12 cellular contexts compared by ENCODE assay signal in the genomic region with DNA sequence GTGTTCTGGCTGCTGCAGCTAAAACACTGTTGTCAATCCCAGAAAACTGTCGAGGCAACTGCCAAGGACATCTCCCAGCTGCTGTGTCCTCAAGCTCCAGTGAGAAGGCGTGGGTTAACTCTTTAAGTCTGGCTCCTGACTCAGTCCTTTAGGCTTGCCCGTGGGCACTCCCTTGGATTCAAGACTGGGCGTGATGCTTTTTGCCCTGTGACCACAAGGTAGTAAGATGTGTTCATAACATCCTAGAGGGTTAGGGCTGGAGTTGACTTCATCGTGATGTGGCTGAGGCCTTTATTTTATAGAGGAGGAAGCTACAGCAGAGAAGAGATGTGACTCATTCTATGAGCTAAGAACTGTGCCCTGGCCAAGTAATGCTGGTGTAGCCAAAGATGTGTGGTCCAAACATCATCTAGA. TPM values are rescaled to one million over a fixed set of nuclear protein-coding genes. Genes with fewer than 3 reads are reported as not detected.
DNase-seq lines count a peak whose midpoint lies in the region; ATAC-seq and TF ChIP-seq lines count a peak whose summit lies in the region.
"Had no signal": no experiment of that assay in that cellular context is flagged by ENCODE, and none has a peak within 500 bp of the region (broad histone marks: within the 10 kb centered on the region; RNA-seq: fewer than 3 reads in every experiment).

No MANE protein-coding gene starts in this region.

- no peak for TF ChIP-seq CTCF in AG04449 (IDR thresholded peaks at IDR 0.05; ENCODE audit: insufficient read depth, low read length, missing control alignments)
- no peak for TF ChIP-seq CTCF in choroid plexus epithelial cell (conservative IDR thresholded peaks at IDR 0.05; ENCODE audit: low read depth, low read length)
- no peak for TF ChIP-seq CTCF in left lung (IDR thresholded peaks at IDR 0.05)
- no peak for TF ChIP-seq CTCF in dorsolateral prefrontal cortex (IDR thresholded peaks at IDR 0.05 in 54 of 56, conservative IDR thresholded peaks at IDR 0.05 in 2 of 56; ENCODE audit: low read depth in 1 of 56, partially characterized antibody in 56 of 56)

- ATAC-seq in left lung, result peak; percentile 75
- no peak for ATAC-seq in activated CD4-positive, CD25-positive, alpha-beta regulatory T cell treated with anti-CD3 and anti-CD28 coated beads, Interleukin-2, amount 50 U/mL, for 24 hours

- H3K4me3 ChIP-seq in AG04449 (ENCODE audit: low read depth, low read length), result no peak overlapping the region
- H3K4me3 ChIP-seq in choroid plexus epithelial cell (ENCODE audit: low read depth, low read length), result no peak overlapping the region
- H3K4me3 ChIP-seq in left lung, result no peak overlapping the region
- H3K4me3 ChIP-seq in dorsolateral prefrontal cortex, result no peak overlapping the region
- H3K4me3 ChIP-seq: BLaER1, neural progenitor cell had no signal

- CTCF ChIA-PET in AG04449 (lab: Yijun Ruan, JAX), result interaction anchor here (1.0 kb wide), 1 partner anchor 111 kb away, joined by 3 read pairs; no protein-coding TSS in a partner anchor

- H3K4me1 ChIP-seq in left lung, result no peaks in the 10 kb centered on the region
- H3K4me1 ChIP-seq: BLaER1, neural progenitor cell had no signal

- POLR2A ChIA-PET in AG04449 (lab: Yijun Ruan, JAX), result interaction anchor here (0.8 to 1.2 kb wide), 3 partner anchors 15 to 259 kb away, joined by 3 to 6 read pairs (median 3); no protein-coding TSS in a partner anchor

- intact Hi-C loops in left lung (cut with DNase I), result no loop called here
- intact Hi-C loops in dorsolateral prefrontal cortex (cut with DNase I), result no loop called here

- DNase-seq in AG04449 (ENCODE audit: low read depth, low spot score), result peak; percentile 26
- peak; percentile 93 for DNase-seq in LHCN-M2 (ENCODE audit: low read depth)
- DNase-seq in choroid plexus epithelial cell (ENCODE audit: low read depth), result peak; percentile 62
- DNase-seq in left lung, result no peak
- no peak for DNase-seq in HK-2 (ENCODE audit: unreplicated experiment)
- DNase-seq in SHP77 (lab: John Stamatoyannopoulos, UW), result no peak
- DNase-seq in dorsolateral prefrontal cortex, result no peak
- DNase-seq: NCI-H187, OCI-M1 had no signal

- H3K9me3 ChIP-seq in left lung, result no peaks in the 10 kb centered on the region
- H3K9me3 ChIP-seq: BLaER1 had no signal

- H3K36me3 ChIP-seq in left lung, result no peaks in the 10 kb centered on the region
- H3K36me3 ChIP-seq: BLaER1, neural progenitor cell had no signal

- peak overlapping the region in 1 of 2 donors; percentile 60 for H3K27ac ChIP-seq in left lung
- no peak overlapping the region for H3K27ac ChIP-seq in dorsolateral prefrontal cortex
- H3K27ac ChIP-seq: BLaER1, neural progenitor cell had no signal

- H3K27me3 ChIP-seq in left lung (no peaks in the 10 kb centered on the region), dorsolateral prefrontal cortex (no peaks in the 10 kb centered on the region)
- H3K27me3 ChIP-seq: BLaER1, neural progenitor cell had no signal

RNA-seq across cellular contexts. Expression of gene TEKT3, which starts 50.9 kb away (rescaled TPM):
- total RNA-seq in LHCN-M2 (2014; rRNA removed), result 0.06 TPM in 1 of 2 replicates, not detected in the other
- 0.39 TPM for polyA plus RNA-seq in LHCN-M2 (2012)
- total RNA-seq in left lung, result 1 to 10 TPM in 1 of 2 donors, under 1 TPM in 1; 0.41 to 1.8 TPM
- 1 to 10 TPM in 112 of 120 experiments, under 1 TPM in 4, not detected in 4; 0.44 to 7.4 (median 2.7) TPM for total RNA-seq in dorsolateral prefrontal cortex

Comparison
In these comparisons a context has a peak if more than half of its experiments do, and no peak if none do; other contexts are left out.
1. DNase-seq: peak in AG04449 (single experiment), LHCN-M2 (single experiment) and choroid plexus epithelial cell (single experiment); none in left lung (0 of 2), HK-2 (single experiment), SHP77 (0 of 2) and dorsolateral prefrontal cortex (0 of 10).